ENCODE assay signal across 2 cellular contexts in the genomic region with DNA sequence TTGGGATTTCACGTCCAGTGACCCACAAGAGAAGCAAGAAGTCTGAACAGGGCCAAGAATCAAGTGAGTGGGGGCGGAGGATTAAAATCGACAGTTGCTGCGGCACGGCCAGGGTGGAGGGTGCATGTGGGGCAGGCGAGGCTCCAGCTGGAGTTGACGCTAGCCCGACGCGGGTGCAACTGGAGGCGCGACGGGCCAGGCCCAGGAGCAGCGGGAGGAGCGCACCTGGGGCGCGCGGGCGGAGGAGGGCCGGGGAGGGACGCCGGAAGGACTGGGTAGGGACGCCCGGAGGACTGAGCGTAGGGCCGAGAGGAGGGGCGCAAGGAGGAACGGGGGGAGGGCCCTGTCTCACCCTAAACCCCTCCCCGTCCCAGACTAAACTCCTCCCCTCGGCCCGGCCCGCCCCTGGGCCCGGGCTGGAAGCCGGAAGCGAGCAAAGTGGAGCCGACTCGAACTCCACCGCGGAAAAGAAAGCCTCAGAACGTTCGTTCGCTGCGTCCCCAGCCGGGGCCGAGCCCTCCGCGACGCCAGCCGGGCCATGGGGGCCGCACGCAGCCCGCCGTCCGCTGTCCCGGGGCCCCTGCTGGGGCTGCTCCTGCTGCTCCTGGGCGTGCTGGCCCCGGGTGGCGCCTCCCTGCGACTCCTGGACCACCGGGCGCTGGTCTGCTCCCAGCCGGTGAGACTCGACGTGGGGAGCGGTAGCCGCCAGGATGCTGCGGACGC.
TF ChIP-seq lines count a peak whose summit lies in the region.

A gene with protein sequence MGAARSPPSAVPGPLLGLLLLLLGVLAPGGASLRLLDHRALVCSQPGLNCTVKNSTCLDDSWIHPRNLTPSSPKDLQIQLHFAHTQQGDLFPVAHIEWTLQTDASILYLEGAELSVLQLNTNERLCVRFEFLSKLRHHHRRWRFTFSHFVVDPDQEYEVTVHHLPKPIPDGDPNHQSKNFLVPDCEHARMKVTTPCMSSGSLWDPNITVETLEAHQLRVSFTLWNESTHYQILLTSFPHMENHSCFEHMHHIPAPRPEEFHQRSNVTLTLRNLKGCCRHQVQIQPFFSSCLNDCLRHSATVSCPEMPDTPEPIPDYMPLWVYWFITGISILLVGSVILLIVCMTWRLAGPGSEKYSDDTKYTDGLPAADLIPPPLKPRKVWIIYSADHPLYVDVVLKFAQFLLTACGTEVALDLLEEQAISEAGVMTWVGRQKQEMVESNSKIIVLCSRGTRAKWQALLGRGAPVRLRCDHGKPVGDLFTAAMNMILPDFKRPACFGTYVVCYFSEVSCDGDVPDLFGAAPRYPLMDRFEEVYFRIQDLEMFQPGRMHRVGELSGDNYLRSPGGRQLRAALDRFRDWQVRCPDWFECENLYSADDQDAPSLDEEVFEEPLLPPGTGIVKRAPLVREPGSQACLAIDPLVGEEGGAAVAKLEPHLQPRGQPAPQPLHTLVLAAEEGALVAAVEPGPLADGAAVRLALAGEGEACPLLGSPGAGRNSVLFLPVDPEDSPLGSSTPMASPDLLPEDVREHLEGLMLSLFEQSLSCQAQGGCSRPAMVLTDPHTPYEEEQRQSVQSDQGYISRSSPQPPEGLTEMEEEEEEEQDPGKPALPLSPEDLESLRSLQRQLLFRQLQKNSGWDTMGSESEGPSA (plus strand): TSS at position 447 of the 723 bp plus-strand sequence. CDS start 92 bp downstream, at position 539.

TF ChIP-seq in HCT116, 20 proteins besides CTCF, POLR2A, EP300 and RAD21:
- TF ChIP-seq EZH2 (IDR thresholded peaks at IDR 0.05) (no peak), EGR1 (IDR thresholded peaks at IDR 0.05; ENCODE audit: low read depth) (peak; percentile 54; the same call in 1 of the 2 replicates), POLR2AphosphoS5 (IDR thresholded peaks at IDR 0.05; ENCODE audit: low read depth, low read length) (peak; percentile 60), EZH2phosphoT487 (IDR thresholded peaks at IDR 0.05; ENCODE audit: borderline replicate concordance) (no peak), ZFX (IDR thresholded peaks at IDR 0.05) (peak; percentile 61), ELF1 (IDR thresholded peaks at IDR 0.05; ENCODE audit: borderline replicate concordance, low read depth) (peak; percentile 55), YY1 (IDR thresholded peaks at IDR 0.05; ENCODE audit: extremely low read depth, insufficient replicate concordance, low read depth, low read length) (no peak)
- TF ChIP-seq, protein P1, sequence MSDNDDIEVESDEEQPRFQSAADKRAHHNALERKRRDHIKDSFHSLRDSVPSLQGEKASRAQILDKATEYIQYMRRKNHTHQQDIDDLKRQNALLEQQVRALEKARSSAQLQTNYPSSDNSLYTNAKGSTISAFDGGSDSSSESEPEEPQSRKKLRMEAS (IDR thresholded peaks at IDR 0.05): peak; percentile 48
- TF ChIP-seq, protein P2, sequence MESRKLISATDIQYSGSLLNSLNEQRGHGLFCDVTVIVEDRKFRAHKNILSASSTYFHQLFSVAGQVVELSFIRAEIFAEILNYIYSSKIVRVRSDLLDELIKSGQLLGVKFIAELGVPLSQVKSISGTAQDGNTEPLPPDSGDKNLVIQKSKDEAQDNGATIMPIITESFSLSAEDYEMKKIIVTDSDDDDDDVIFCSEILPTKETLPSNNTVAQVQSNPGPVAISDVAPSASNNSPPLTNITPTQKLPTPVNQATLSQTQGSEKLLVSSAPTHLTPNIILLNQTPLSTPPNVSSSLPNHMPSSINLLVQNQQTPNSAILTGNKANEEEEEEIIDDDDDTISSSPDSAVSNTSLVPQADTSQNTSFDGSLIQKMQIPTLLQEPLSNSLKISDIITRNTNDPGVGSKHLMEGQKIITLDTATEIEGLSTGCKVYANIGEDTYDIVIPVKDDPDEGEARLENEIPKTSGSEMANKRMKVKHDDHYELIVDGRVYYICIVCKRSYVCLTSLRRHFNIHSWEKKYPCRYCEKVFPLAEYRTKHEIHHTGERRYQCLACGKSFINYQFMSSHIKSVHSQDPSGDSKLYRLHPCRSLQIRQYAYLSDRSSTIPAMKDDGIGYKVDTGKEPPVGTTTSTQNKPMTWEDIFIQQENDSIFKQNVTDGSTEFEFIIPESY (IDR thresholded peaks at IDR 0.05; ENCODE audit: extremely low read depth, insufficient replicate concordance, low read length): no peak
TF ChIP-seq in HCT116: peak in this region for 5.

TF ChIP-seq in SK-N-SH, 30 proteins besides CTCF, POLR2A, EP300 and RAD21:
- TF ChIP-seq GABPA (IDR thresholded peaks at IDR 0.05; ENCODE audit: low read depth): peak; percentile 22; the same call in 1 of the 2 replicates
- peak; percentile 56 for TF ChIP-seq ELF1 (IDR thresholded peaks at IDR 0.05)
- no peak for TF ChIP-seq NFIC (IDR thresholded peaks at IDR 0.05; ENCODE audit: borderline replicate concordance)
- TF ChIP-seq POLR2AphosphoS5 (IDR thresholded peaks at IDR 0.05; ENCODE audit: low read depth, low read length): no peak
- TF ChIP-seq NRF1 (IDR thresholded peaks at IDR 0.05; ENCODE audit: low read depth, low read length): no peak
- TF ChIP-seq, protein P1 (IDR thresholded peaks at IDR 0.05; ENCODE audit: low read depth): peak; percentile 14; the same call in 1 of the 2 replicates
